Comparison of ENCODE assay signal across 8 cellular contexts in the genomic region with DNA sequence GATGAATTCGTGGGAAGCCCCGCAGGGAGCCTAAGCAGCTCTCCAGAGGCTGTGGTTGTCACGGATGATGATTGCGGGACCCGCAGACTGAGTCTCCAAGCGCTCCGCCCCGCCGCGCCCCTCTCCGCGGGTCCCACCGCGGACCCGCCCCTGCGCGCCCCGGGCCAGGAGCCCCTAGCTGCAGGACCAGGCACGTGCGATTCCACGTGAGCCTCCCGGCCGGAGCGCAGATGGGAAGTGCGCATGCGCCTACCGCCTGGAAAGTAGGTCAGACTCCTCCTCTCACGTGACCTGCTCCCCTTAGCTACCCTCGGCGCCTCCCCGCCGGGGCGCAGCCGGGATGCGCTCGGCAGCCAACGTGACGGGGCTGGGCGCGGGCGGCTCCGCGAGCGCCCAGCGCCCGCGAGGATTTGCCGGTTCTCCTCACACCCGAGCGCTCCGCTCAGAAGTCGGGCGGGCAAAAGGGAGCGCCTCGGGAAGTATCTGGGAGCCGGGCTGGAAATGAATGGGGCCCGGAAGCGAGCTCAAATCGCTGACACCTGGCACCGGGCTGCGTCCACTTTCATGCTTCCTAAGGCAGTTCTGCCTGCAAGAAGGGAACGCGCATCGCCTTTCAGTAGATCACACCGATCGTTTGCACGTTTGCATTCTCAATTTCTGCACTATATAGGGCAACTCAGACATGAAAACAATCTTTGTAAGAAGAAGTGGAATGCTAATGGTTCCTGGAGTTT.
A peak's percentile ranks its signal among the peaks of the same experiment; 100 is the strongest.
DNase-seq lines count a peak whose midpoint lies in the region; ATAC-seq and TF ChIP-seq lines count a peak whose summit lies in the region.

No MANE protein-coding gene starts in this region.

- DNase-seq in COLO829 (ENCODE audit: low spot score): peak; percentile 98
- peak; percentile 73 for DNase-seq in HS-5 (ENCODE audit: low read depth)
- DNase-seq in NOMO-1 (lab: John Stamatoyannopoulos, UW; ENCODE audit: unreplicated experiment in 2 of 2): peak; percentile 62 to 66
- peak; percentile 84 for DNase-seq in activated T-cell treated with anti-CD3 and anti-CD28 coated beads for 24 hours (ENCODE audit: low read depth)
- DNase-seq in epithelial cell of esophagus (ENCODE audit: low read depth): peak; percentile 92
- peak; percentile 94 for DNase-seq in middle frontal gyrus (ENCODE audit: extremely low spot score, low spot score)
- peak; percentile 66 to 71 for DNase-seq in stimulated activated CD8-positive, alpha-beta memory T cell treated with anti-CD3 and anti-CD28 coated beads, Interleukin-2, amount 100 ng/mL, for 1 hour (ENCODE audit: low read depth in 2 of 2)

- peak overlapping the region; percentile 54 for H3K4me3 ChIP-seq in epithelial cell of esophagus (ENCODE audit: low read length)

- TF ChIP-seq CTCF in epithelial cell of esophagus (IDR thresholded peaks at IDR 0.05; ENCODE audit: insufficient read depth, low read depth, low read length, missing control alignments): no peak

- ATAC-seq in GM21360 (IDR thresholded peaks at IDR 0.05; ENCODE audit: unreplicated experiment): peak; percentile 96

Comparison
In these comparisons a context has a peak if more than half of its experiments do, and no peak if none do; other contexts are left out.
1. Peak in every context shown above with its lines: DNase-seq, ATAC-seq and H3K4me3 ChIP-seq.